In the genomic region with DNA sequence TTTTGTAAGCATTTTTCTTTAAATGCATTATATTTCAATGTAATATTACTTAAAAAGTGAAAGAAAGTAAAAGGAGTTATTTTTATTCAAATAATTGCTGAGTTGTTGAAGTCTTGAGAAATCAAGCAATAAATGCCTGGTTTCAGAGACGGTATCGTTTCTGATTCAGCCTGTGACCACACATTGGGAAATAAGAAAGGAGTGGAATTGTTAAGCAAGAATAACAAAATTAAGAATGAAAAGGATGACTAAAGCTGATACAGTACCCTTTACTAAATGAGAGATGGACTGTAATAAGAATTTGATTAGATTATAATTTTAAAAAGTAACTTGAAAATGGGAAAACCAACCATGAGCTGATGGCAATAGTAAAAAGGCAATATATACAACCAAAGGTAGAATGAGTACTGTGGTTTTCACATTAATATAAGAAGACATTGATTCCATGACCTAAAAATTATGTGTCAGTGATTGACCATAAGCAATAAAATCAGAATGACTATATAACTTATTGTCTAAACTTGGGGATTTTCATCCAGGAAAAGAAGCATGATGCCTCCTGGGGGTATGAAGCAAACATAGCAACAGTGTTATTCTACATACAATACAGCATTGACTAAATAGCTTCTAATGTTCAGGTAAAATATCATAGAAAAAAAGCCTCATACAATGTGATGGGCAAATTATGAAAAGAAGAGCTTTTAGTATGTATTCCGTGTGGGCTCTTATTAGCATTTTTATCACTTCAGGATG, we compare ENCODE assay signal across 28 cellular contexts.
DNase-seq lines count a peak whose midpoint lies in the region; ATAC-seq and TF ChIP-seq lines count a peak whose summit lies in the region.
"Had no signal": no experiment of that assay in that cellular context is flagged by ENCODE, and none has a peak within 500 bp of the region (broad histone marks: within the 10 kb centered on the region; RNA-seq: fewer than 3 reads in every experiment).

No MANE protein-coding gene starts in this region.

- no peak overlapping the region for H3K9ac ChIP-seq in PC-3 (ENCODE audit: low read length)

- H3K4me3 ChIP-seq in left ventricle myocardium inferior (no peak overlapping the region), right cardiac atrium (ENCODE audit: low read length) (no peak overlapping the region), PC-3 (ENCODE audit: low read length) (no peak overlapping the region), cardiac fibroblast (replicated peaks in 1 of 2; ENCODE audit: low read depth in 2 of 2, low read length in 2 of 2) (no peak overlapping the region), right lobe of liver (no peak overlapping the region)
- H3K4me3 ChIP-seq: A549, dorsolateral prefrontal cortex, pancreas, sigmoid colon had no signal

- intact Hi-C loops in left ventricle myocardium inferior (cut with micrococcal nuclease): no loop called here
- intact Hi-C loops in right cardiac atrium (cut with DNase I): no loop called here
- intact Hi-C loops in PC-3 (cut with micrococcal nuclease): loop anchor here (1.0 to 5.0 kb wide), 4 partner anchors 53 to 196 kb away; a partner anchor contains a TSS
- intact Hi-C loops in right lobe of liver (cut with DNase I): no loop called here

- H4K20me1 ChIP-seq in PC-3 (ENCODE audit: low read length): no peaks in the 10 kb centered on the region

- H3K4me2 ChIP-seq in PC-3 (ENCODE audit: low read length): no peak overlapping the region
- H3K4me2 ChIP-seq: A549 had no signal

- DNase-seq in left ventricle myocardium inferior (no peak), right cardiac atrium (no peak), PC-3 (peak; percentile 44), cardiac fibroblast (ENCODE audit: low read depth in 2 of 2) (peak; percentile 13 to 36), right lobe of liver (no peak)
- DNase-seq: activated naive CD4-positive, alpha-beta T cell; activated T-cell treated with anti-CD3 and anti-CD28 coated beads, Interleukin-2, amount 50 U/mL, for 4 hours; C1 segment of cervical spinal cord; Calu3; caudate nucleus; dorsolateral prefrontal cortex; EL; foreskin fibroblast; KBM-7; left ventricle myocardium superior; midbrain; natural killer cell; NCI-H1092; NCI-H2029 treated with DMSO at 0.1 percent for 48 hours; NCI-H226; NCI-H82; pancreas; sigmoid colon; stimulated activated CD8-positive, alpha-beta memory T cell treated with anti-CD3 and anti-CD28 coated beads, Interleukin-4, amount 100 ng/mL, for 48 hours had no signal

- H2AFZ ChIP-seq in PC-3 (ENCODE audit: low read length): no peak overlapping the region

- CTCF ChIA-PET in PC-3 (lab: Charles Lee): interaction anchor here (0.6 to 1.4 kb wide), 5 partner anchors 13 to 980 kb away, joined by 3 to 7 read pairs (median 3); no protein-coding TSS in a partner anchor

- no peaks in the 10 kb centered on the region for H3K9me2 ChIP-seq in PC-3 (replicated peaks; ENCODE audit: low read length)

- TF ChIP-seq CTCF in left ventricle myocardium inferior (IDR thresholded peaks at IDR 0.05; ENCODE audit: borderline replicate concordance) (peak; percentile 36), PC-3 (conservative IDR thresholded peaks at IDR 0.05; ENCODE audit: low read depth, low read length) (peak; percentile 63), cardiac fibroblast (IDR thresholded peaks at IDR 0.05; ENCODE audit: low read depth, low read length) (peak; percentile 3), right lobe of liver (IDR thresholded peaks at IDR 0.05) (no peak)

- BruUV-seq in PC-3 (replicated peaks; lab: Mats Ljungman, UMichigan): no TSS peak

- H3K27me3 ChIP-seq in left ventricle myocardium inferior (ENCODE audit: low read depth) (no peaks in the 10 kb centered on the region), right cardiac atrium (ENCODE audit: control insufficient read depth, insufficient read depth) (no peaks in the 10 kb centered on the region), PC-3 (ENCODE audit: low read length) (no peaks in the 10 kb centered on the region), right lobe of liver (no peaks in the 10 kb centered on the region)
- H3K27me3 ChIP-seq: dorsolateral prefrontal cortex, pancreas, sigmoid colon had no signal

- no peak for TF ChIP-seq POLR2A in right lobe of liver (IDR thresholded peaks at IDR 0.05)

- no peak overlapping the region for H3K27ac ChIP-seq in left ventricle myocardium inferior (replicated peaks)
- no peak overlapping the region for H3K27ac ChIP-seq in right cardiac atrium (ENCODE audit: low read length)
- no peak overlapping the region for H3K27ac ChIP-seq in PC-3 (ENCODE audit: low read length)
- H3K27ac ChIP-seq in right lobe of liver: no peak overlapping the region
- H3K27ac ChIP-seq: A549, dorsolateral prefrontal cortex, pancreas, sigmoid colon had no signal

- ATAC-seq in right cardiac atrium: no peak
- no peak for ATAC-seq in PC-3
- ATAC-seq in HG03108 (IDR thresholded peaks at IDR 0.05; ENCODE audit: unreplicated experiment): no peak
- ATAC-seq in HG02610 (IDR thresholded peaks at IDR 0.05; ENCODE audit: unreplicated experiment): no peak
- ATAC-seq in right lobe of liver: no peak
- ATAC-seq in GM21717 (IDR thresholded peaks at IDR 0.05; ENCODE audit: unreplicated experiment): no peak
- ATAC-seq: A549; activated T-cell treated with anti-CD3 and anti-CD28 coated beads, Interleukin-2, amount 50 U/mL, for 4 hours; left ventricle myocardium superior; natural killer cell; pancreas had no signal

- no peaks in the 10 kb centered on the region for H3K79me2 ChIP-seq in PC-3 (ENCODE audit: low read length)

- H3F3A ChIP-seq in PC-3 (ENCODE audit: low read length, unreplicated experiment): no peaks in the 10 kb centered on the region

- POLR2A ChIA-PET in PC-3 (lab: Charles Lee; ENCODE audit: unreplicated experiment): no interaction called here

- no peaks in the 10 kb centered on the region for H3K36me3 ChIP-seq in left ventricle myocardium inferior
- no peaks in the 10 kb centered on the region for H3K36me3 ChIP-seq in PC-3 (ENCODE audit: low read depth, low read length)
- no peaks in the 10 kb centered on the region for H3K36me3 ChIP-seq in right lobe of liver
- H3K36me3 ChIP-seq: pancreas, sigmoid colon had no signal

- H3K9me3 ChIP-seq in left ventricle myocardium inferior (replicated peaks): no peaks in the 10 kb centered on the region
- no peaks in the 10 kb centered on the region for H3K9me3 ChIP-seq in right cardiac atrium (ENCODE audit: control insufficient read depth, low read length)
- H3K9me3 ChIP-seq in PC-3 (ENCODE audit: low read length): no peaks in the 10 kb centered on the region
- no peaks in the 10 kb centered on the region for H3K9me3 ChIP-seq in right lobe of liver
- H3K9me3 ChIP-seq: A549, pancreas, sigmoid colon had no signal

- WGBS in right cardiac atrium: 87% methylated on average over 3 of the region's 3 CpGs
- WGBS in right lobe of liver (ENCODE audit: insufficient coverage, low coverage, low lambda C conversion rate, missing lambda C conversion rate): 70% methylated on average over 3 of the region's 3 CpGs

- H3K4me1 ChIP-seq in left ventricle myocardium inferior (no peaks in the 10 kb centered on the region), right cardiac atrium (ENCODE audit: control insufficient read depth, insufficient read depth, low read length) (no peaks in the 10 kb centered on the region), PC-3 (ENCODE audit: insufficient read depth, low read length) (peaks cover 8% of the 10 kb centered on the region), right lobe of liver (no peaks in the 10 kb centered on the region)
- H3K4me1 ChIP-seq: A549, pancreas, sigmoid colon had no signal

Comparison
In these comparisons a context has a peak if more than half of its experiments do, and no peak if none do; other contexts are left out.
1. DNase-seq: peak in PC-3 (single experiment) and cardiac fibroblast (2 of 2); none in left ventricle myocardium inferior (single experiment), right cardiac atrium (0 of 3) and right lobe of liver (0 of 3).
2. CTCF ChIP-seq: peak in left ventricle myocardium inferior (single experiment), PC-3 (single experiment) and cardiac fibroblast (single experiment); none in right lobe of liver (0 of 4).